In the genomic region with DNA sequence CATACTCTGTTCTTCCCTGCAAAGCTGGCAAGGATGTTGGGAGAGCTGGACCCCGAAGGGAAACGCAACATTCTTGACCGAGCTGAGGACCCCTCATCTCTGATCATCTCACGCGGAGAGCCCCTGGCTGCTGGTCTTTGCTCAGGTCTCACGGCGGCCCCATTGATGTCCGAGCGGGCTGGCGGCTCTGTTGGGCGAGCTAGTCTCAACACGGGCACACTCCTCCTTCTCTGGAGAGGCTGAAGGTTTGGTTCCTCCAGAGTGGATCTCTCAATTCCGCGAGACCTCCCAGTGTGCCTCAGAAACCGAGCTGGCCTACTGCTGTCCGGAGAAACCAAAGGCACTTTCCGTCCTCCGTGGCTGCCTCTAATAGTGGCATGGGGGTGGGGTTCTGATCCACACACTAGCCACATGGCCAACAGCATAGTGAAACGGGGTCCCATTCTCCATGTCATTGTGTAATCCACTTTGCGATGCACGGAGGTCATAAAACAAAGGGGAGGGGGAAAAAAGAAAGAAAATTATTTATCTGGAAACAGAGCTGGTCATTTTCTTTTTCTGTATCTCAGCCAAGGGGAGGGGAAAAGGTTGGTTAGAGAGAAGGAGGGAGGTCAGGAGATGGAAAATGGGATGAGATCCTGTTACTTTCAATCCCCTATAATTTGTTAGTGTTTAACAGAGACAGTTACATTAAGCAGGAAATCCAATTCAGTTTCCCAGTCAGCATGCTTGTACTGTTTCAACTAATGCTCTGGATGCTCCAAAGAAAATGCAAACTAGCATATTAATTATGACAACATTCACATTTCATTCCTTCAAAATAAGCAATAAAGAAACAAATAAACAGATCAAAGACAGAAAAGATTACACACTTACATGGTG, we compare ENCODE assay signal across 15 cellular contexts. TPM values are rescaled to one million over a fixed set of nuclear protein-coding genes. Genes with fewer than 3 reads are reported as not detected.
DNase-seq lines count a peak whose midpoint lies in the region; ATAC-seq, FAIRE-seq and TF ChIP-seq lines count a peak whose summit lies in the region.
"Had no signal": no experiment of that assay in that cellular context is flagged by ENCODE, and none has a peak within 500 bp of the region (broad histone marks: within the 10 kb centered on the region; RNA-seq: fewer than 3 reads in every experiment).

No MANE protein-coding gene starts in this region.

- H3K27me3 ChIP-seq in esophagus squamous epithelium (no peaks in the 10 kb centered on the region), neuron (ENCODE audit: insufficient read depth, low read length) (no peaks in the 10 kb centered on the region), aorta (ENCODE audit: control insufficient read depth in 1 of 2, insufficient read depth in 2 of 2, low read length in 1 of 2) (no peaks in the 10 kb centered on the region)
- H3K27me3 ChIP-seq: testis had no signal

- H2AFZ ChIP-seq in neuron (ENCODE audit: low read depth, low read length) = peak overlapping the region; percentile 85

- 76 to 93% methylated on average over 3 to 4 of the region's 21 CpGs for WGBS in esophagus squamous epithelium, 2 donors
- 85 to 87% methylated on average over 21 of the region's 21 CpGs for WGBS in aorta, 2 donors

- H3K9me3 ChIP-seq in esophagus squamous epithelium (no peaks in the 10 kb centered on the region), neuron (ENCODE audit: low read length) (peaks cover 4% of the 10 kb centered on the region), aorta (ENCODE audit: control insufficient read depth, low read length) (no peaks in the 10 kb centered on the region)
- H3K9me3 ChIP-seq: testis had no signal

- no peak for FAIRE-seq in urothelium cell line (lab: Jason Lieb, UNC)
- FAIRE-seq: A204.1, TTC549 had no signal

- H3K4me3 ChIP-seq in esophagus squamous epithelium (peak overlapping the region in 3 of 4 donors; percentile 43 to 56 (median 45)), neuron (ENCODE audit: low read length) (peak overlapping the region; percentile 67), aorta (ENCODE audit: low read length in 2 of 2) (peak overlapping the region; percentile 52 to 63)

- H3K4me1 ChIP-seq in esophagus squamous epithelium (peaks cover 0 to 71% (median 18%) of the 10 kb centered on the region in 3 donors), neuron (ENCODE audit: insufficient read depth, low read length) (peaks cover 20% of the 10 kb centered on the region), aorta (ENCODE audit: control insufficient read depth in 1 of 2, insufficient read depth in 2 of 2, low read length in 2 of 2) (peaks cover 0 to 2% of the 10 kb centered on the region in 2 donors)

- peak overlapping the region; percentile 34 to 85 (median 82) for H3K27ac ChIP-seq in esophagus squamous epithelium
- H3K27ac ChIP-seq in aorta (ENCODE audit: low read depth in 1 of 2, low read length in 2 of 2) = peak overlapping the region in 1 of 2 donors; percentile 99

- intact Hi-C loops in Right ventricle myocardium superior (cut with DNase I) (loop anchor here (5.0 kb wide), 2 partner anchors 173 to 343 kb away; no protein-coding TSS in a partner anchor), cardiac septum (cut with DNase I) (loop anchor here (5.0 kb wide), 1 partner anchor 57 kb away; no protein-coding TSS in a partner anchor), esophagus squamous epithelium (cut with DNase I) (loop anchor here (5.0 to 10.0 kb wide), 2 partner anchors 173 to 335 kb away; a partner anchor contains a TSS), aorta (cut with DNase I) (loop anchor here in 1 of 2 donors (5.0 kb wide), 3 partner anchors 48 to 77 kb away; a partner anchor contains a TSS)

- TF ChIP-seq POLR2A in esophagus squamous epithelium (IDR thresholded peaks at IDR 0.05) = no peak

- DNase-seq in Right ventricle myocardium superior (peak; percentile 40), cardiac septum (ENCODE audit: low spot score) (no peak), esophagus squamous epithelium (lab: John Stamatoyannopoulos, UW) (no peak), aorta (peak in 1 of 2 donors; percentile 43), urothelium cell line (ENCODE audit: low spot score) (no peak), occipital lobe (lab: John Stamatoyannopoulos, UW) (no peak)
- DNase-seq: Karpas-422; naive thymus-derived CD8-positive, alpha-beta T cell; NCI-H2171; stimulated activated CD4-positive, alpha-beta T cell treated with anti-CD3 and anti-CD28 coated beads, Interleukin-4, amount 100 ng/mL, for 24 hours; testis had no signal

- no peak for TF ChIP-seq CTCF in esophagus squamous epithelium (IDR thresholded peaks at IDR 0.05)

- ATAC-seq in Right ventricle myocardium superior (ENCODE audit: poor library complexity) (no peak), aorta (ENCODE audit: low FRiP score) (no peak), HG02885 (IDR thresholded peaks at IDR 0.05; ENCODE audit: poor library complexity, unreplicated experiment) (no peak)
- ATAC-seq: naive thymus-derived CD8-positive, alpha-beta T cell had no signal

- H3K36me3 ChIP-seq in esophagus squamous epithelium (no peaks in the 10 kb centered on the region), neuron (ENCODE audit: insufficient read depth, low read length) (no peaks in the 10 kb centered on the region), aorta (ENCODE audit: control insufficient read depth in 1 of 2, insufficient read depth in 2 of 2, low read length in 1 of 2) (no peaks in the 10 kb centered on the region)

RNA-seq across cellular contexts. Expression of a gene that starts 1.3 kb away (rescaled TPM):
- total RNA-seq in Right ventricle myocardium superior = 54.0 TPM
- 122 TPM for total RNA-seq in cardiac septum
- 10 to 100 TPM in 2 of 4 donors, 1 to 10 TPM in 2; 2.0 to 69.6 (median 13.1) TPM for total RNA-seq in esophagus squamous epithelium
- 1,000 to 10,000 TPM in 1 of 2 donors, 100 to 1,000 TPM in 1; 241 to 1,615 TPM for total RNA-seq in aorta
- polyA plus RNA-seq in aorta = 10 to 100 TPM; 64.5 to 99.8 TPM
- total RNA-seq in occipital lobe = 5.1 TPM
- total RNA-seq: naive thymus-derived CD8-positive, alpha-beta T cell had no signal
